1 cellular context compared by ENCODE assay signal in the genomic region with DNA sequence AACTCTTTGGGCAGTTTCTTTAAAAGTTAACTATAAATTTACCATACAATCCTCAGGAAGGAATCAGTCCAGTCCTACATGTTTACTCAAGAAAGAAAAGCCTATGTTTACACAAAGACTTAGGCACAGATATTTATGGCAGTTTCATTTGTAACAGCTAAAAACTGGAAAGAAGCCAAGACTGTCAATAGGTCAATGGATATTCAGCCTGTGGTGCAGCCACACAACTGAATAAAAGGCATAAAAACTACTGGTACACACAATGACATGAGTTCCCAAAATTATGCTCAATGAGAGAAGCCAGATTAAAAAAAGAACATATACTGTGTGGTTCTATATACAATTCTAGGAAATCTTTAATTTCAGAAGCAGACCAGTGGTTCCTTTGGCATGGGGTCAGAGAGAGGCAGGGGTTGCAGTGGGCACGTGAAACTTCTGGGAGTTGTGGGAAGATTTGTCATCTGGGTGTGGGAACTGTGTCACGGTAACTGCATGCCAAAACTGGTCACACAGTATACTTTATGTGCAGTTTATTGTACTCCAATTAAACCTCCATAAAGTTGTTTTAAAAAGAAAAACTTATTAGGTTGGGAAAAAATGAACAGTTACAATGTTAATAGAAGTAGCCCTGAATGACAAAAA.
A peak's percentile ranks its signal among the peaks of the same experiment; 100 is the strongest.
TF ChIP-seq lines count a peak whose summit lies in the region.

No MANE protein-coding gene starts in this region.

TF ChIP-seq in K562, 482 proteins besides CTCF, POLR2A, EP300 and RAD21:
- TF ChIP-seq FOXA3 (CRISPR knock-in tag; conservative IDR thresholded peaks at IDR 0.05 in 1 of 2, IDR thresholded peaks at IDR 0.05 in 1 of 2), result peak; percentile 32 to 95; a peak in 3 of 4 replicates
- no peak for TF ChIP-seq KDM4B (IDR thresholded peaks at IDR 0.05; ENCODE audit: borderline replicate concordance in 2 of 2, low read depth in 1 of 2)
- 0 out of 2 replicates have a peak, but pooled peaks have one; percentile 24 for TF ChIP-seq FOXA1 (IDR thresholded peaks at IDR 0.05; ENCODE audit: borderline replicate concordance)
- TF ChIP-seq, protein P1, sequence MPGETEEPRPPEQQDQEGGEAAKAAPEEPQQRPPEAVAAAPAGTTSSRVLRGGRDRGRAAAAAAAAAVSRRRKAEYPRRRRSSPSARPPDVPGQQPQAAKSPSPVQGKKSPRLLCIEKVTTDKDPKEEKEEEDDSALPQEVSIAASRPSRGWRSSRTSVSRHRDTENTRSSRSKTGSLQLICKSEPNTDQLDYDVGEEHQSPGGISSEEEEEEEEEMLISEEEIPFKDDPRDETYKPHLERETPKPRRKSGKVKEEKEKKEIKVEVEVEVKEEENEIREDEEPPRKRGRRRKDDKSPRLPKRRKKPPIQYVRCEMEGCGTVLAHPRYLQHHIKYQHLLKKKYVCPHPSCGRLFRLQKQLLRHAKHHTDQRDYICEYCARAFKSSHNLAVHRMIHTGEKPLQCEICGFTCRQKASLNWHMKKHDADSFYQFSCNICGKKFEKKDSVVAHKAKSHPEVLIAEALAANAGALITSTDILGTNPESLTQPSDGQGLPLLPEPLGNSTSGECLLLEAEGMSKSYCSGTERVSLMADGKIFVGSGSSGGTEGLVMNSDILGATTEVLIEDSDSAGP (CRISPR knock-in tag; IDR thresholded peaks at IDR 0.05), result no peak
- TF ChIP-seq, protein P2, sequence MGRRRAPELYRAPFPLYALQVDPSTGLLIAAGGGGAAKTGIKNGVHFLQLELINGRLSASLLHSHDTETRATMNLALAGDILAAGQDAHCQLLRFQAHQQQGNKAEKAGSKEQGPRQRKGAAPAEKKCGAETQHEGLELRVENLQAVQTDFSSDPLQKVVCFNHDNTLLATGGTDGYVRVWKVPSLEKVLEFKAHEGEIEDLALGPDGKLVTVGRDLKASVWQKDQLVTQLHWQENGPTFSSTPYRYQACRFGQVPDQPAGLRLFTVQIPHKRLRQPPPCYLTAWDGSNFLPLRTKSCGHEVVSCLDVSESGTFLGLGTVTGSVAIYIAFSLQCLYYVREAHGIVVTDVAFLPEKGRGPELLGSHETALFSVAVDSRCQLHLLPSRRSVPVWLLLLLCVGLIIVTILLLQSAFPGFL (CRISPR knock-in tag; IDR thresholded peaks at IDR 0.05), result no peak
- peak; percentile 50; the same call in 1 of the 2 replicates for TF ChIP-seq SOX6 (IDR thresholded peaks at IDR 0.05)
- TF ChIP-seq SAFB2 (IDR thresholded peaks at IDR 0.05; ENCODE audit: borderline replicate concordance, low read depth, low read length, severe bottlenecking), result no peak
- no peak for TF ChIP-seq BCOR (IDR thresholded peaks at IDR 0.05)
- no peak for TF ChIP-seq CCAR2 (IDR thresholded peaks at IDR 0.05; ENCODE audit: low read depth, low read length)
- TF ChIP-seq, protein P3, sequence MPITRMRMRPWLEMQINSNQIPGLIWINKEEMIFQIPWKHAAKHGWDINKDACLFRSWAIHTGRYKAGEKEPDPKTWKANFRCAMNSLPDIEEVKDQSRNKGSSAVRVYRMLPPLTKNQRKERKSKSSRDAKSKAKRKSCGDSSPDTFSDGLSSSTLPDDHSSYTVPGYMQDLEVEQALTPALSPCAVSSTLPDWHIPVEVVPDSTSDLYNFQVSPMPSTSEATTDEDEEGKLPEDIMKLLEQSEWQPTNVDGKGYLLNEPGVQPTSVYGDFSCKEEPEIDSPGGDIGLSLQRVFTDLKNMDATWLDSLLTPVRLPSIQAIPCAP (CRISPR knock-in tag; IDR thresholded peaks at IDR 0.05; ENCODE audit: borderline replicate concordance), result no peak
- TF ChIP-seq, protein P4, sequence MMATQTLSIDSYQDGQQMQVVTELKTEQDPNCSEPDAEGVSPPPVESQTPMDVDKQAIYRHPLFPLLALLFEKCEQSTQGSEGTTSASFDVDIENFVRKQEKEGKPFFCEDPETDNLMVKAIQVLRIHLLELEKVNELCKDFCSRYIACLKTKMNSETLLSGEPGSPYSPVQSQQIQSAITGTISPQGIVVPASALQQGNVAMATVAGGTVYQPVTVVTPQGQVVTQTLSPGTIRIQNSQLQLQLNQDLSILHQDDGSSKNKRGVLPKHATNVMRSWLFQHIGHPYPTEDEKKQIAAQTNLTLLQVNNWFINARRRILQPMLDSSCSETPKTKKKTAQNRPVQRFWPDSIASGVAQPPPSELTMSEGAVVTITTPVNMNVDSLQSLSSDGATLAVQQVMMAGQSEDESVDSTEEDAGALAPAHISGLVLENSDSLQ (IDR thresholded peaks at IDR 0.05), result no peak
- TF ChIP-seq, protein P5, sequence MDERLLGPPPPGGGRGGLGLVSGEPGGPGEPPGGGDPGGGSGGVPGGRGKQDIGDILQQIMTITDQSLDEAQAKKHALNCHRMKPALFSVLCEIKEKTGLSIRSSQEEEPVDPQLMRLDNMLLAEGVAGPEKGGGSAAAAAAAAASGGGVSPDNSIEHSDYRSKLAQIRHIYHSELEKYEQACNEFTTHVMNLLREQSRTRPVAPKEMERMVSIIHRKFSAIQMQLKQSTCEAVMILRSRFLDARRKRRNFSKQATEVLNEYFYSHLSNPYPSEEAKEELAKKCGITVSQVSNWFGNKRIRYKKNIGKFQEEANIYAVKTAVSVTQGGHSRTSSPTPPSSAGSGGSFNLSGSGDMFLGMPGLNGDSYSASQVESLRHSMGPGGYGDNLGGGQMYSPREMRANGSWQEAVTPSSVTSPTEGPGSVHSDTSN (CRISPR knock-in tag; IDR thresholded peaks at IDR 0.05; ENCODE audit: low read depth), result no peak
- TF ChIP-seq, protein P5 (tag; conservative IDR thresholded peaks at IDR 0.05; ENCODE audit: low read depth), result 0 out of 2 replicates have a peak, but pooled peaks have one; percentile 24
- TF ChIP-seq NFIC (IDR thresholded peaks at IDR 0.05), result peak; percentile 75
- TF ChIP-seq NR2F6 (CRISPR knock-in tag; IDR thresholded peaks at IDR 0.05), result no peak
- peak; percentile 66 for TF ChIP-seq MEIS2 (IDR thresholded peaks at IDR 0.05; ENCODE audit: partially characterized antibody)
- no peak for TF ChIP-seq NR4A1 (CRISPR knock-in tag; IDR thresholded peaks at IDR 0.05)
- TF ChIP-seq NR4A1 (tag; IDR thresholded peaks at IDR 0.05), result no peak
